ENCODE assay signal across 11 cellular contexts in the genomic region with DNA sequence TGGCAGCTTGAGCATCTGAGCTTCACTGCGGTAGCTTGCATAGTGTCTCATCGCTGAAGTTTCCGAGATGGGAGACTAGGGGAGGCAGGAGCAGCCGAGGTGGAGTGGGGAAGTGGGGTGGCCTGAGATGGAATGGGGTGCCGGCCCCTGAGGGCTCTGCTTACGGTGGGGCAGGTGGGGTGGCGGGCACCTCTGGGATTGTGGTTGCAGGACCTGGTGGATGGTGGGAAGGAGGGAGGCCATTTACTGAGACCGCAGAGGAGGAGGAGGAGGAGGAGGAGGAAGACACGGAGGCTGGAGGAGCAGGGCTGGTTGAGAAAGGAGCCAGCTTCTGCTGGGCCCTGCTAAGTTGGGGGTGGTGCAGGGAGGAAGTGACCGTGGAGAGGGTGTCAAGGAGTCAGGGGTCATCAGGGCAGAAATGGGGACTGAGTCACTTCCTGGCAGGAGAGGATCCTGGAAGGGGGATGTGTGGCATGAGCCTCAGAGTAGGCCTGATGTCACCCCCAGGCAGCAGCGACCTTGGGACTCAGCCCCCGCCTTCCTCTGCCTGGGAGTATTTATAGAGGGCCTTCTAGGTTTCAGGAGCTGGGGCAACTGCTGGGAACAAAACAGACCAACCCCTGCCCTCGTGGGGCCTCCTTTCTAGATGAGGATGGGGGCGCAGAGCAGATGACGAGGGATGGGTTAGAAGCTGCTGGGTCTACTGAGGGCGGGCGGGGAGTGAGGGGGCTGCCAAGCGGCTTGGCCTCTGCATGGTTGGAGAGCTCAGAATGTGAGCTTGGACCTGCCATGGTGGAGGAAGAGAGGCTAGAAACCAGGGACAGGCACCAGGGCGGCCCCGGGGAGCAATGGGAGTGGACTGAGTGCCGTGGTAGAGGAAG.
DNase-seq lines count a peak whose midpoint lies in the region; ATAC-seq and TF ChIP-seq lines count a peak whose summit lies in the region.
"Had no signal": no experiment of that assay in that cellular context is flagged by ENCODE, and none has a peak within 500 bp of the region (broad histone marks: within the 10 kb centered on the region; RNA-seq: fewer than 3 reads in every experiment).

No MANE protein-coding gene starts in this region.

- TF ChIP-seq CTCF in AG10803 (conservative IDR thresholded peaks at IDR 0.05; ENCODE audit: low read length) (no peak), GM13976 (IDR thresholded peaks at IDR 0.05; ENCODE audit: borderline replicate concordance, control extremely low read depth, extremely low read depth, insufficient read depth, missing control alignments) (no peak)

- peaks cover 3% of the 10 kb centered on the region for H3K9me3 Mint-ChIP-seq in activated CD8-positive, alpha-beta T cell treated with anti-CD3 and anti-CD28 coated beads, Interleukin-2, amount 10 ng/mL, durations not matched to agents 7 days and 5 days (ENCODE audit: insufficient read depth)

- peaks cover 9% of the 10 kb centered on the region for H3K36me3 Mint-ChIP-seq in activated CD8-positive, alpha-beta T cell treated with anti-CD3 and anti-CD28 coated beads, Interleukin-2, amount 10 ng/mL, durations not matched to agents 7 days and 5 days (ENCODE audit: low read depth)
- H3K36me3 Mint-ChIP-seq: activated naive CD8-positive, alpha-beta T cell had no signal

- peak; percentile 65 for DNase-seq in AG10803 (ENCODE audit: low read depth)
- DNase-seq in HT1080 (ENCODE audit: low read depth), result peak; percentile 97
- DNase-seq in activated CD8-positive, alpha-beta T cell treated with anti-CD3 and anti-CD28 coated beads, Interleukin-2, amount 10 ng/mL, durations not matched to agents 7 days and 5 days, result no peak
- peak; percentile 21 to 73 for DNase-seq in lung microvascular endothelial cell (ENCODE audit: low read depth in 2 of 2)
- DNase-seq in Ammon's horn (ENCODE audit: low spot score), result no peak
- no peak for DNase-seq in HT-29 (ENCODE audit: low spot score)
- DNase-seq in GM13976 (ENCODE audit: low spot score), result no peak
- DNase-seq: foreskin melanocyte, NCI-H2029 had no signal

- no peak overlapping the region for H3K4me3 Mint-ChIP-seq in activated CD8-positive, alpha-beta T cell treated with anti-CD3 and anti-CD28 coated beads, Interleukin-2, amount 10 ng/mL, durations not matched to agents 7 days and 5 days
- H3K4me3 Mint-ChIP-seq: activated naive CD8-positive, alpha-beta T cell had no signal

- H3K27ac Mint-ChIP-seq in activated CD8-positive, alpha-beta T cell treated with anti-CD3 and anti-CD28 coated beads, Interleukin-2, amount 10 ng/mL, durations not matched to agents 7 days and 5 days, result peak overlapping the region; percentile 85

- CTCF ChIA-PET in activated CD8-positive, alpha-beta T cell treated with anti-CD3 and anti-CD28 coated beads, Interleukin-2, amount 10 ng/mL, durations not matched to agents 7 days and 5 days (lab: Charles Lee), result no interaction called here

- peaks cover 4% of the 10 kb centered on the region for H3K27me3 Mint-ChIP-seq in activated CD8-positive, alpha-beta T cell treated with anti-CD3 and anti-CD28 coated beads, Interleukin-2, amount 10 ng/mL, durations not matched to agents 7 days and 5 days (ENCODE audit: low read depth)
- H3K27me3 Mint-ChIP-seq: activated naive CD8-positive, alpha-beta T cell had no signal

- ATAC-seq in activated CD8-positive, alpha-beta T cell treated with anti-CD3 and anti-CD28 coated beads, Interleukin-2, amount 10 ng/mL, durations not matched to agents 7 days and 5 days, result no peak
- ATAC-seq in esophagus mucosa, result no peak

- H3K4me3 ChIP-seq in AG10803 (ENCODE audit: low read length), result no peak overlapping the region

- peaks cover 67% of the 10 kb centered on the region for H3K4me1 Mint-ChIP-seq in activated CD8-positive, alpha-beta T cell treated with anti-CD3 and anti-CD28 coated beads, Interleukin-2, amount 10 ng/mL, durations not matched to agents 7 days and 5 days (ENCODE audit: low read depth)

- in situ Hi-C loops in GM13976 (cut with MboI; ENCODE audit: low sequenced_read_pairs, unreplicated experiment), result no loop called here

- POLR2A ChIA-PET in activated CD8-positive, alpha-beta T cell treated with anti-CD3 and anti-CD28 coated beads, Interleukin-2, amount 10 ng/mL, durations not matched to agents 7 days and 5 days (lab: Charles Lee), result no interaction called here

Comparison
In these comparisons a context has a peak if more than half of its experiments do, and no peak if none do; other contexts are left out.
1. DNase-seq: peak in AG10803 (single experiment), HT1080 (single experiment) and lung microvascular endothelial cell (2 of 2); none in activated CD8-positive, alpha-beta T cell treated with anti-CD3 and anti-CD28 coated beads, Interleukin-2, amount 10 ng/mL, durations not matched to agents 7 days and 5 days (single experiment), Ammon's horn (single experiment), HT-29 (single experiment) and GM13976 (single experiment).